In the genomic region with DNA sequence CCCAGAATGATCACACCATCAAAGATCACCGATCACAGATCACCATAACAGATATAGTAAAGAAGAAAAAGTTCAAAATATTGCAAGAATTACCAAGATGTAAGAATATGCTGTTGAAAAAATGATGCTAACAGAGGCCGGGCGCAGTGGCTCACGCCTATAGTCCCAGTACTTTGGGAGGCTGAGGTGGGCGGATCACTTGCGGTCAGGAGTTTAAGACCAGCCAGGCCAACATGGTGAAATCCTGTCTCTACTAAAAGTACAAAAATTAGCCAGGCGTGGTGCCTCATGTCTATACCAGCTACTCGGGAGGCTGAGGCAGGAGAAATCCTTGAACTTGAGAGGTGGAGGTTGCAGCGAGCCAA, we compare ENCODE assay signal across 15 cellular contexts. TPM values are rescaled to one million over a fixed set of nuclear protein-coding genes. Genes with fewer than 3 reads are reported as not detected.
DNase-seq lines count a peak whose midpoint lies in the region; ATAC-seq and FAIRE-seq lines count a peak whose summit lies in the region.
"Had no signal": no experiment of that assay in that cellular context is flagged by ENCODE, and none has a peak within 500 bp of the region (broad histone marks: within the 10 kb centered on the region; RNA-seq: fewer than 3 reads in every experiment).

No MANE protein-coding gene starts in this region.

- POLR2A ChIA-PET in activated CD4-positive, alpha-beta T cell treated with anti-CD3 and anti-CD28 coated beads, Interleukin-2, amount 10 ng/mL, durations not matched to agents 7 days and 5 days (lab: Charles Lee): no interaction called here

- CTCF ChIA-PET in activated CD4-positive, alpha-beta T cell treated with anti-CD3 and anti-CD28 coated beads, Interleukin-2, amount 10 ng/mL, durations not matched to agents 7 days and 5 days (lab: Charles Lee): interaction anchor here (0.9 to 1.7 kb wide), 4 partner anchors 21 to 223 kb away, joined by 3 read pairs; no protein-coding TSS in a partner anchor

- H3K4me1 Mint-ChIP-seq in activated CD4-positive, alpha-beta T cell treated with anti-CD3 and anti-CD28 coated beads, Interleukin-2, amount 10 ng/mL, durations not matched to agents 7 days and 5 days: peaks cover 38% of the 10 kb centered on the region
- H3K4me1 Mint-ChIP-seq in activated naive CD8-positive, alpha-beta T cell treated with anti-CD3 and anti-CD28 coated beads, Interleukin-2, amount 50 U/mL, for 24 hours: peaks cover 33% of the 10 kb centered on the region

- no peak overlapping the region for H3K4me3 Mint-ChIP-seq in activated CD4-positive, alpha-beta T cell treated with anti-CD3 and anti-CD28 coated beads, Interleukin-2, amount 10 ng/mL, durations not matched to agents 7 days and 5 days
- H3K4me3 Mint-ChIP-seq in activated naive CD8-positive, alpha-beta T cell treated with anti-CD3 and anti-CD28 coated beads, Interleukin-2, amount 50 U/mL, for 24 hours: no peak overlapping the region
- H3K4me3 Mint-ChIP-seq: CD4-positive, alpha-beta T cell; type B pancreatic cell had no signal

- no peaks in the 10 kb centered on the region for H3K27me3 Mint-ChIP-seq in activated CD4-positive, alpha-beta T cell treated with anti-CD3 and anti-CD28 coated beads, Interleukin-2, amount 10 ng/mL, durations not matched to agents 7 days and 5 days
- no peaks in the 10 kb centered on the region for H3K27me3 Mint-ChIP-seq in activated naive CD8-positive, alpha-beta T cell treated with anti-CD3 and anti-CD28 coated beads, Interleukin-2, amount 50 U/mL, for 24 hours
- H3K27me3 Mint-ChIP-seq: CD4-positive, alpha-beta T cell; type B pancreatic cell had no signal

- peaks cover 12% of the 10 kb centered on the region for H3K9me3 Mint-ChIP-seq in activated CD4-positive, alpha-beta T cell treated with anti-CD3 and anti-CD28 coated beads, Interleukin-2, amount 10 ng/mL, durations not matched to agents 7 days and 5 days
- H3K9me3 Mint-ChIP-seq in activated naive CD8-positive, alpha-beta T cell treated with anti-CD3 and anti-CD28 coated beads, Interleukin-2, amount 50 U/mL, for 24 hours: peaks cover 3% of the 10 kb centered on the region
- H3K9me3 Mint-ChIP-seq: type B pancreatic cell had no signal

- ATAC-seq in GM19324 (IDR thresholded peaks at IDR 0.05; ENCODE audit: low FRiP score, unreplicated experiment): peak; percentile 17
- ATAC-seq in activated naive CD8-positive, alpha-beta T cell treated with anti-CD3 and anti-CD28 coated beads, Interleukin-2, amount 50 U/mL, for 24 hours: no peak
- ATAC-seq: Right ventricle myocardium inferior had no signal

- peak overlapping the region; percentile 80 for H3K27ac Mint-ChIP-seq in activated CD4-positive, alpha-beta T cell treated with anti-CD3 and anti-CD28 coated beads, Interleukin-2, amount 10 ng/mL, durations not matched to agents 7 days and 5 days
- peak overlapping the region; percentile 86 for H3K27ac Mint-ChIP-seq in activated naive CD8-positive, alpha-beta T cell treated with anti-CD3 and anti-CD28 coated beads, Interleukin-2, amount 50 U/mL, for 24 hours
- H3K27ac Mint-ChIP-seq: CD4-positive, alpha-beta T cell; type B pancreatic cell had no signal

- no peak for DNase-seq in activated CD4-positive, alpha-beta T cell treated with anti-CD3 and anti-CD28 coated beads, Interleukin-2, amount 10 ng/mL, durations not matched to agents 7 days and 5 days
- no peak for DNase-seq in activated CD4-positive, alpha-beta T cell treated with anti-CD3 and anti-CD28 coated beads, Interleukin-2, amount 50 U/mL, for 4 hours
- DNase-seq in RCC 7860 (ENCODE audit: low spot score) (peak; percentile 34), amniotic stem cell (lab: John Stamatoyannopoulos, UW) (no peak), NCI-H774 (lab: John Stamatoyannopoulos, UW) (no peak)
- DNase-seq in activated naive CD8-positive, alpha-beta T cell treated with anti-CD3 and anti-CD28 coated beads, Interleukin-2, amount 50 U/mL, for 24 hours: peak; percentile 6
- DNase-seq in activated effector memory CD4-positive, alpha-beta T cell treated with Interleukin-2 at 50 U/mL for 16 hours: no peak
- DNase-seq: CD4-positive, alpha-beta T cell; esophagus squamous epithelium; Karpas-422; mesendoderm had no signal

- FAIRE-seq in RCC 7860 (lab: Jason Lieb, UNC): peak; percentile 57
- FAIRE-seq: islet of Langerhans had no signal

- peaks cover 15% of the 10 kb centered on the region for H3K36me3 Mint-ChIP-seq in activated CD4-positive, alpha-beta T cell treated with anti-CD3 and anti-CD28 coated beads, Interleukin-2, amount 10 ng/mL, durations not matched to agents 7 days and 5 days (ENCODE audit: low read depth)
- H3K36me3 Mint-ChIP-seq in activated naive CD8-positive, alpha-beta T cell treated with anti-CD3 and anti-CD28 coated beads, Interleukin-2, amount 50 U/mL, for 24 hours (ENCODE audit: low read depth): peaks cover 4% of the 10 kb centered on the region
- H3K36me3 Mint-ChIP-seq: type B pancreatic cell had no signal

RNA-seq across cellular contexts. Expression of a gene that starts 53.2 kb away (rescaled TPM):
- total RNA-seq in activated CD4-positive, alpha-beta T cell treated with anti-CD3 and anti-CD28 coated beads, Interleukin-2, amount 10 ng/mL, durations not matched to agents 7 days and 5 days: 10 to 100 TPM; 15.7 to 17.1 TPM

Comparison
In these comparisons a context has a peak if more than half of its experiments do, and no peak if none do; other contexts are left out.
1. DNase-seq: peak in RCC 7860 (single experiment) and activated naive CD8-positive, alpha-beta T cell treated with anti-CD3 and anti-CD28 coated beads, Interleukin-2, amount 50 U/mL, for 24 hours (single experiment); none in activated CD4-positive, alpha-beta T cell treated with anti-CD3 and anti-CD28 coated beads, Interleukin-2, amount 10 ng/mL, durations not matched to agents 7 days and 5 days (single experiment), activated CD4-positive, alpha-beta T cell treated with anti-CD3 and anti-CD28 coated beads, Interleukin-2, amount 50 U/mL, for 4 hours (0 of 2), activated effector memory CD4-positive, alpha-beta T cell treated with Interleukin-2 at 50 U/mL for 16 hours (single experiment), amniotic stem cell (single experiment) and NCI-H774 (single experiment).